Comparison of ENCODE assay signal across 15 cellular contexts in the genomic region with DNA sequence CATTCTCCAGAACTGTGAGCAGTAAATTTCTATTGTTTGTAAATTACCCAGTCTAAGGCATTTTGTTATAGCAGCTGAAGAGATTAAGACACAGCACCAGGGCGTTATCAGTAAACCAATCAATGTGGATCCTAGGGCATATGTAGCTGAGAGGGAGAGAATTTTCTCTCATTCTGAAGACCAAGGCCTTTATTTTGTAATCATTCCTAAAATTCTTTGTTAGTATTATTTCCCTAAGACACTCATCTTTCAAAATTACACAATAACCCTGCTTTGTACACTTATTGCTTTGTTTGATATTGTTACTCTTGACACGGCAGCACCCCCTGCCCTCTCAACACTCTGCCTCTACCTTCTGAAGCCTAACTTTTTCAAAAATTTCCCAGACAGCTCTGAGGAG.
DNase-seq lines count a peak whose midpoint lies in the region; ATAC-seq and TF ChIP-seq lines count a peak whose summit lies in the region.
"Had no signal": no experiment of that assay in that cellular context is flagged by ENCODE, and none has a peak within 500 bp of the region (broad histone marks: within the 10 kb centered on the region; RNA-seq: fewer than 3 reads in every experiment).

No MANE protein-coding gene starts in this region.

- DNase-seq in AG10803 (ENCODE audit: low read depth): peak; percentile 42
- DNase-seq in HCEC 1CT: peak; percentile 12
- peak; percentile 29 for DNase-seq in choroid plexus epithelial cell (ENCODE audit: low read depth)
- peak; percentile 30 for DNase-seq in mesendoderm
- no peak for DNase-seq in sciatic nerve (ENCODE audit: low spot score)
- DNase-seq in NCI-H146 treated with DMSO at 0.1 percent for 48 hours (lab: John Stamatoyannopoulos, UW; ENCODE audit: unreplicated experiment): no peak
- no peak for DNase-seq in lower lobe of right lung
- DNase-seq: CD4-positive, alpha-beta memory T cell; DMS79; EL; H7 had no signal

- no peak overlapping the region for H2AK5ac ChIP-seq in mesendoderm (ENCODE audit: low read length)

- no peaks in the 10 kb centered on the region for H3K27me3 ChIP-seq in mesendoderm (ENCODE audit: insufficient read depth, low read length, poor library complexity)
- no peaks in the 10 kb centered on the region for H3K27me3 ChIP-seq in lower lobe of right lung (ENCODE audit: low read depth)
- H3K27me3 ChIP-seq: BLaER1 treated with 17β-estradiol and CSF1 and Interleukin-3, amounts not matched to agents 10 nM and 100 nM had no signal

- WGBS in mesendoderm (ENCODE audit: extremely low coverage, insufficient coverage, low lambda C conversion rate): no CpG with 5 or more reads among the region's 2 CpGs

- intact Hi-C loops in sciatic nerve (cut with DNase I): no loop called here
- intact Hi-C loops in lower lobe of right lung (cut with DNase I): no loop called here

- H2BK120ac ChIP-seq in mesendoderm (ENCODE audit: low read depth, low read length): no peak overlapping the region

- H4K8ac ChIP-seq in mesendoderm (ENCODE audit: low read depth, low read length): no peak overlapping the region

- no peaks in the 10 kb centered on the region for H3K79me1 ChIP-seq in mesendoderm (ENCODE audit: low read length)

- no peak for TF ChIP-seq CTCF in AG10803 (conservative IDR thresholded peaks at IDR 0.05; ENCODE audit: low read length)
- TF ChIP-seq CTCF in choroid plexus epithelial cell (conservative IDR thresholded peaks at IDR 0.05; ENCODE audit: low read depth, low read length): no peak
- TF ChIP-seq CTCF in lower lobe of right lung (IDR thresholded peaks at IDR 0.05): no peak

- ATAC-seq in sciatic nerve (no peak), lower lobe of right lung (no peak), HG02938 (IDR thresholded peaks at IDR 0.05; ENCODE audit: unreplicated experiment) (no peak)
- ATAC-seq: HepG2 had no signal

- no peak overlapping the region for H2BK5ac ChIP-seq in mesendoderm (ENCODE audit: low read length)

- H4K5ac ChIP-seq in mesendoderm (ENCODE audit: low read length): no peak overlapping the region

- no peak overlapping the region for H3K23ac ChIP-seq in mesendoderm (ENCODE audit: low read length)

- no peaks in the 10 kb centered on the region for H3K79me2 ChIP-seq in mesendoderm (ENCODE audit: control insufficient read depth, insufficient read depth, low read length)

- no peak overlapping the region for H3K18ac ChIP-seq in mesendoderm (ENCODE audit: low read length)

- no peaks in the 10 kb centered on the region for H3K9me3 ChIP-seq in lower lobe of right lung
- H3K9me3 ChIP-seq: BLaER1 treated with 17β-estradiol and CSF1 and Interleukin-3, amounts not matched to agents 10 nM and 100 nM had no signal

- H3K4me3 ChIP-seq in AG10803 (ENCODE audit: low read length) (no peak overlapping the region), choroid plexus epithelial cell (ENCODE audit: low read depth, low read length) (no peak overlapping the region), mesendoderm (ENCODE audit: low read length) (no peak overlapping the region), lower lobe of right lung (no peak overlapping the region)
- H3K4me3 ChIP-seq: BLaER1 treated with 17β-estradiol and CSF1 and Interleukin-3, amounts not matched to agents 10 nM and 100 nM had no signal

- H3K56ac ChIP-seq in mesendoderm (ENCODE audit: low read length): no peak overlapping the region

- H3K36me3 ChIP-seq in mesendoderm (ENCODE audit: control insufficient read depth, insufficient read depth, low read length): no peaks in the 10 kb centered on the region
- H3K36me3 ChIP-seq in lower lobe of right lung: no peaks in the 10 kb centered on the region
- H3K36me3 ChIP-seq: BLaER1 treated with 17β-estradiol and CSF1 and Interleukin-3, amounts not matched to agents 10 nM and 100 nM had no signal

- no peak overlapping the region for H3K4ac ChIP-seq in mesendoderm (ENCODE audit: low read depth, low read length)

- no peak overlapping the region for H3K27ac ChIP-seq in mesendoderm (ENCODE audit: low read depth, low read length)
- no peak overlapping the region for H3K27ac ChIP-seq in lower lobe of right lung
- H3K27ac ChIP-seq: 22Rv1; BLaER1 treated with 17β-estradiol and CSF1 and Interleukin-3, amounts not matched to agents 10 nM and 100 nM had no signal

- no peaks in the 10 kb centered on the region for H3K4me1 ChIP-seq in mesendoderm (ENCODE audit: control insufficient read depth, low read depth, low read length)
- H3K4me1 ChIP-seq in lower lobe of right lung: no peaks in the 10 kb centered on the region
- H3K4me1 ChIP-seq: BLaER1 treated with 17β-estradiol and CSF1 and Interleukin-3, amounts not matched to agents 10 nM and 100 nM had no signal

- no peak overlapping the region for H2BK15ac ChIP-seq in mesendoderm (replicated peaks; ENCODE audit: low read depth)

- H3K9ac ChIP-seq in mesendoderm (ENCODE audit: low read length): no peak overlapping the region
- H3K9ac ChIP-seq: BLaER1 treated with 17β-estradiol and CSF1 and Interleukin-3, amounts not matched to agents 10 nM and 100 nM had no signal

- no peak overlapping the region for H3K4me2 ChIP-seq in mesendoderm (ENCODE audit: low read length)
- H3K4me2 ChIP-seq: BLaER1 treated with 17β-estradiol and CSF1 and Interleukin-3, amounts not matched to agents 10 nM and 100 nM had no signal

Comparison
In these comparisons a context has a peak if more than half of its experiments do, and no peak if none do; other contexts are left out.
1. DNase-seq: peak in AG10803 (single experiment), HCEC 1CT (single experiment), choroid plexus epithelial cell (single experiment) and mesendoderm (single experiment); none in sciatic nerve (single experiment), NCI-H146 treated with DMSO at 0.1 percent for 48 hours (single experiment) and lower lobe of right lung (single experiment).